Comparison of ENCODE assay signal across 18 cellular contexts in the genomic region with DNA sequence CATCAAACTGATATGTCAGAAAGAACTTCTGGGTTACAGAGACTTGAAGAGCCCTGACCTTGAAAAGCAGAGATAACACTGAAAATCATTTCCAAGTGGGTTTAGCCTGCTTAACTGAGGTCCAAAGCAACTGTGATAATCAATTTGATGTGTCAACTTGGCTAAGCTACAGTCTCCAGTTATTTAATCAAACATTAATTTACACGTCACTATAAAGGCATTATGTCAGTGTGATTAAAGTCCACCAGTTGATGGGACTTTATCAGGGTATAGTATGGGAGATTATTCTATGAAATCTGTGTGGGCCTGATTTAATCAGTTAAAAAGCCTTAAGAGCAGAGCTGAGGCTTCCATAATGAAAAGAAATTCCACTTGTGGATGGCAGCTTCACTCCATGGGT.
DNase-seq lines count a peak whose midpoint lies in the region; ATAC-seq, FAIRE-seq and TF ChIP-seq lines count a peak whose summit lies in the region.
"Had no signal": no experiment of that assay in that cellular context is flagged by ENCODE, and none has a peak within 500 bp of the region (broad histone marks: within the 10 kb centered on the region; RNA-seq: fewer than 3 reads in every experiment).

No MANE protein-coding gene starts in this region.

- no peaks in the 10 kb centered on the region for H3K27me3 ChIP-seq in right atrium auricular region
- H3K27me3 ChIP-seq in endodermal cell (ENCODE audit: control insufficient read depth, insufficient read depth, low read length, poor library complexity, severe bottlenecking), result no peaks in the 10 kb centered on the region
- no peaks in the 10 kb centered on the region for H3K27me3 ChIP-seq in pancreas
- no peaks in the 10 kb centered on the region for H3K27me3 ChIP-seq in CD8-positive, alpha-beta memory T cell (ENCODE audit: insufficient read depth, low read length, poor library complexity, severe bottlenecking)
- H3K27me3 ChIP-seq: BLaER1 had no signal

- H3K36me3 ChIP-seq in right atrium auricular region, result no peaks in the 10 kb centered on the region
- H3K36me3 ChIP-seq in endodermal cell (ENCODE audit: control insufficient read depth, insufficient read depth, low read length), result no peaks in the 10 kb centered on the region
- no peaks in the 10 kb centered on the region for H3K36me3 ChIP-seq in pancreas
- no peaks in the 10 kb centered on the region for H3K36me3 ChIP-seq in CD8-positive, alpha-beta memory T cell (ENCODE audit: insufficient read depth, low read length)
- H3K36me3 ChIP-seq: BLaER1 had no signal

- no peak overlapping the region for H3K4me3 Mint-ChIP-seq in endodermal cell
- H3K4me3 Mint-ChIP-seq in CD8-positive, alpha-beta memory T cell, result no peak overlapping the region
- H3K4me3 Mint-ChIP-seq: CD4-positive, alpha-beta memory T cell had no signal

- no peak for FAIRE-seq in pancreas (lab: Jason Lieb, UNC)
- FAIRE-seq: A549, D721Med, GM12891 had no signal

- H3K27ac ChIP-seq in right atrium auricular region (peak overlapping the region; percentile 1 to 3), endodermal cell (ENCODE audit: low read depth, low read length) (no peak overlapping the region), pancreas (peak overlapping the region in 2 of 4 donors; percentile 25 to 26)
- H3K27ac ChIP-seq in CD8-positive, alpha-beta memory T cell (ENCODE audit: low read depth, low read length), result no peak overlapping the region
- H3K27ac ChIP-seq: A549, BLaER1, GM23248 had no signal

- intact Hi-C loops in cardiac septum (cut with DNase I) (no loop called here), pancreas (cut with DNase I) (no loop called here)

- POLR2A ChIA-PET in CD8-positive, alpha-beta memory T cell (lab: Charles Lee), result no interaction called here

- H3K27me3 Mint-ChIP-seq in endodermal cell (ENCODE audit: insufficient read depth), result no peaks in the 10 kb centered on the region
- no peaks in the 10 kb centered on the region for H3K27me3 Mint-ChIP-seq in CD8-positive, alpha-beta memory T cell
- H3K27me3 Mint-ChIP-seq: CD4-positive, alpha-beta memory T cell had no signal

- H3K9me3 ChIP-seq in right atrium auricular region (no peaks in the 10 kb centered on the region), endodermal cell (ENCODE audit: control insufficient read depth, low read length) (no peaks in the 10 kb centered on the region), pancreas (no peaks in the 10 kb centered on the region)
- H3K9me3 ChIP-seq in CD8-positive, alpha-beta memory T cell (ENCODE audit: low read length), result no peaks in the 10 kb centered on the region
- H3K9me3 ChIP-seq: A549, BLaER1 had no signal

- ATAC-seq in pancreas, result peak in 3 of 4 donors; percentile 53 to 70 (median 58)
- ATAC-seq: A549, HCT116 had no signal

- 88% methylated on average over 1 of the region's 1 CpG; no CpG with 5 or more reads in 1 of the 2 experiments for WGBS in endodermal cell (ENCODE audit: insufficient coverage in 1 of 2, insufficient read length in 1 of 2), 2 experiments
- 22 to 23% methylated on average over 1 of the region's 1 CpG for WGBS in pancreas, 2 donors

- peak overlapping the region; percentile 10 for H3K27ac Mint-ChIP-seq in endodermal cell
- peak overlapping the region in 1 of 8 donors; percentile 66 for H3K27ac Mint-ChIP-seq in CD8-positive, alpha-beta memory T cell
- H3K27ac Mint-ChIP-seq: CD4-positive, alpha-beta memory T cell had no signal

- H3K4me1 ChIP-seq in right atrium auricular region, result peaks cover 0 to 53% of the 10 kb centered on the region in 2 donors
- peaks cover 3% of the 10 kb centered on the region for H3K4me1 ChIP-seq in endodermal cell (ENCODE audit: control insufficient read depth, insufficient read depth, low read length)
- peaks cover 0 to 12% (median 8%) of the 10 kb centered on the region in 3 donors for H3K4me1 ChIP-seq in pancreas
- H3K4me1 ChIP-seq in CD8-positive, alpha-beta memory T cell (ENCODE audit: insufficient read depth, low read length), result no peaks in the 10 kb centered on the region
- H3K4me1 ChIP-seq: BLaER1 had no signal

- H3K9ac ChIP-seq in endodermal cell (ENCODE audit: extremely low read depth, low read length, poor library complexity, severe bottlenecking), result no peak overlapping the region
- H3K9ac ChIP-seq: BLaER1, GM23248 had no signal

- H3K4me3 ChIP-seq in right atrium auricular region (no peak overlapping the region), endodermal cell (ENCODE audit: low read length) (no peak overlapping the region), pancreas (no peak overlapping the region)
- no peak overlapping the region for H3K4me3 ChIP-seq in CD8-positive, alpha-beta memory T cell (ENCODE audit: low read length)
- H3K4me3 ChIP-seq: A549, BLaER1, GM23248 had no signal

- peaks cover 13% of the 10 kb centered on the region for H3K36me3 Mint-ChIP-seq in endodermal cell (ENCODE audit: low read depth)
- no peaks in the 10 kb centered on the region for H3K36me3 Mint-ChIP-seq in CD8-positive, alpha-beta memory T cell
- H3K36me3 Mint-ChIP-seq: CD4-positive, alpha-beta memory T cell had no signal

- H3K9me3 Mint-ChIP-seq in endodermal cell, result no peaks in the 10 kb centered on the region
- H3K9me3 Mint-ChIP-seq in CD8-positive, alpha-beta memory T cell, result peaks cover 0 to 2% (median 0%) of the 10 kb centered on the region in 5 donors

- TF ChIP-seq CTCF in right atrium auricular region (IDR thresholded peaks at IDR 0.05) (no peak), endodermal cell (conservative IDR thresholded peaks at IDR 0.05) (no peak), pancreas (IDR thresholded peaks at IDR 0.05) (no peak)

- DNase-seq in right atrium auricular region (ENCODE audit: low spot score) (no peak), cardiac septum (ENCODE audit: low spot score) (no peak), endodermal cell (no peak), pancreas (no peak)
- DNase-seq in activated naive CD4-positive, alpha-beta T cell treated with Interleukin-2 at 50 U/mL for 16 hours, result no peak
- DNase-seq in activated CD4-positive, CD25-positive, alpha-beta regulatory T cell (lab: John Stamatoyannopoulos, UW), result no peak
- DNase-seq in CD8-positive, alpha-beta memory T cell, result no peak
- DNase-seq: CD4-positive, alpha-beta memory T cell; GM23248; NCI-H1694 treated with DMSO at 0.1 percent for 48 hours; NCI-H510A; NCI-H774; SHP77 had no signal

- CTCF ChIA-PET in CD8-positive, alpha-beta memory T cell (lab: Charles Lee), result no interaction called here

- peaks cover 5% of the 10 kb centered on the region for H3K4me1 Mint-ChIP-seq in endodermal cell
- peaks cover 0 to 3% (median 0%) of the 10 kb centered on the region in 3 donors for H3K4me1 Mint-ChIP-seq in CD8-positive, alpha-beta memory T cell

Comparison
In these comparisons a context has a peak if more than half of its experiments do, and no peak if none do; other contexts are left out.
1. H3K27ac ChIP-seq: peak in right atrium auricular region (2 of 2); none in endodermal cell (single experiment) and CD8-positive, alpha-beta memory T cell (single experiment).